Comparison of ENCODE assay signal across 8 cellular contexts in the genomic region with DNA sequence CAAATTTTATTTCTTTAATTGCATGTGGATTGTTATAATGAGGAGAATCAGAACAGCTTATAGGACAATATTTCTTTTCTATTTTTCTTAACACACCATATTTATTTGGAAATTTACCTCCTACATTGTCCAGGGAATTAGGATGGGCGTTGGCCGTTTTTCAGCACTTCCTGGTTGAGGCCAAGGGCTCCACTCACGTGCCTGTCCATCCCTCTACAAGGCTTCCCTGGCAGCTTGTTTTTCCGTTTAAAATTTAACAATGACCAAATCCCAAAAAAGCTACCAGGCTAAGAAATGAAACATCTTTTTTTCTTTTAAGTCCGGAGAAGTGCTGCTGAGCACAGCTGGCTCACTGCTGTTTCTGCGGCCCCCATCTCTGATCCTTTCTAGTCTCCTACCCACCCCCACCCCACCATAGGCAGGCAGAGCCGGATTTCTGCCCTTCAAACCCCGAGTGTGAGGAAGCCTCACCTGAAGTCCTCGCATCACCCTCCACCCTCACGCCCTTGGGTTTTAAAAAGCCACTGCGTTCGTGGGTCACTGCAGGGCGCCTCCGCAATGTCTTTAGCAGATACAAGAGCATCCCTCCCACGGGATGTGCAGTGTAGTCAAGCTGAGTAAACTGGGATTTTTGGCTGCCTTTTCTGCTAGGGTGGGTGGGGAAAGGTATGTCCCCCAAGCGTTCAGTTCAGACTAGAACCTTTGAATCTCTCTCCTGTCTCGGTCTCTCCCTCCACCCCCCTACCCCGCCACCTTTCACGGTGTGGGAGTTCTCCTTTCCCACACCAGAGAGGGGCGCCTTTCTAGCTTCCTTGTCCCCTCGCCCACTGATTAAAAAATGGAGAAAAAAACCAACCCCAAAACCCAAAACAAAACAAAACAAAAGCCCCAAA. TPM values are rescaled to one million over a fixed set of nuclear protein-coding genes. Genes with fewer than 3 reads are reported as not detected.
DNase-seq lines count a peak whose midpoint lies in the region; ATAC-seq lines count a peak whose summit lies in the region.

No MANE protein-coding gene starts in this region.

- peak overlapping the region; percentile 40 for H3K4me3 ChIP-seq in neuron (ENCODE audit: low read length)
- no peak overlapping the region for H3K4me3 ChIP-seq in Karpas-422 (ENCODE audit: low read length)

- peak overlapping the region; percentile 93 for H3K27ac Mint-ChIP-seq in activated CD4-positive, alpha-beta T cell treated with anti-CD3 and anti-CD28 coated beads, Interleukin-2, amount 10 ng/mL, durations not matched to agents 24 days and 14 days

- intact Hi-C loops in activated CD4-positive, alpha-beta T cell treated with anti-CD3 and anti-CD28 coated beads, Interleukin-2, amount 10 ng/mL, durations not matched to agents 24 days and 14 days (cut with micrococcal nuclease), result loop anchor here (2.0 to 5.0 kb wide), 3 partner anchors 46 to 232 kb away; a partner anchor contains a TSS

- H3K27me3 Mint-ChIP-seq in activated CD4-positive, alpha-beta T cell treated with anti-CD3 and anti-CD28 coated beads, Interleukin-2, amount 10 ng/mL, durations not matched to agents 24 days and 14 days, result peaks cover 55% of the 10 kb centered on the region

- no peaks in the 10 kb centered on the region for H3K36me3 ChIP-seq in neuron (ENCODE audit: insufficient read depth, low read length)
- H3K36me3 ChIP-seq in Karpas-422 (ENCODE audit: insufficient read depth, low read length), result no peaks in the 10 kb centered on the region

- no peak overlapping the region for H3K27ac ChIP-seq in Karpas-422 (ENCODE audit: low read length)

- H3K9me2 ChIP-seq in Karpas-422 (replicated peaks; ENCODE audit: insufficient read depth, low read length), result no peaks in the 10 kb centered on the region

- H3K4me1 ChIP-seq in neuron (ENCODE audit: insufficient read depth, low read length) (peaks cover 4% of the 10 kb centered on the region), Karpas-422 (ENCODE audit: low read length) (no peaks in the 10 kb centered on the region)

- H4K20me1 ChIP-seq in Karpas-422 (ENCODE audit: insufficient read depth, low read depth, low read length), result no peaks in the 10 kb centered on the region

- no peak overlapping the region for H3K4me2 ChIP-seq in Karpas-422 (ENCODE audit: low read depth, low read length, poor library complexity, severe bottlenecking)

- DNase-seq in NOMO-1 (lab: John Stamatoyannopoulos, UW; ENCODE audit: unreplicated experiment in 2 of 2) (peak; percentile 52 to 56), NOMO-1 treated with dmso at 0.1 percent for 144 hours (lab: John Stamatoyannopoulos, UW; ENCODE audit: unreplicated experiment) (no peak), fibroblast of the conjunctiva (ENCODE audit: low read depth) (peak; percentile 43), Karpas-422 (no peak)
- peak; percentile 67 for DNase-seq in activated CD4-positive, alpha-beta T cell treated with anti-CD3 and anti-CD28 coated beads, Interleukin-2, amount 10 ng/mL, durations not matched to agents 24 days and 14 days

- H3K4me1 Mint-ChIP-seq in activated CD4-positive, alpha-beta T cell treated with anti-CD3 and anti-CD28 coated beads, Interleukin-2, amount 10 ng/mL, durations not matched to agents 24 days and 14 days, result peaks cover 13% of the 10 kb centered on the region

- H3K79me2 ChIP-seq in Karpas-422 (ENCODE audit: low read length), result no peaks in the 10 kb centered on the region

- H3K9me3 Mint-ChIP-seq in activated CD4-positive, alpha-beta T cell treated with anti-CD3 and anti-CD28 coated beads, Interleukin-2, amount 10 ng/mL, durations not matched to agents 24 days and 14 days, result peaks cover 7% of the 10 kb centered on the region

- H3K36me3 Mint-ChIP-seq in activated CD4-positive, alpha-beta T cell treated with anti-CD3 and anti-CD28 coated beads, Interleukin-2, amount 10 ng/mL, durations not matched to agents 24 days and 14 days (ENCODE audit: low read depth), result peaks cover 2% of the 10 kb centered on the region

- no peaks in the 10 kb centered on the region for H3K9me3 ChIP-seq in neuron (ENCODE audit: low read length)
- H3K9me3 ChIP-seq in Karpas-422 (ENCODE audit: low read length), result no peaks in the 10 kb centered on the region

- H3K9ac ChIP-seq in Karpas-422 (ENCODE audit: low read length), result no peak overlapping the region

- peak overlapping the region; percentile 95 for H3K4me3 Mint-ChIP-seq in activated CD4-positive, alpha-beta T cell treated with anti-CD3 and anti-CD28 coated beads, Interleukin-2, amount 10 ng/mL, durations not matched to agents 24 days and 14 days

- ATAC-seq in HG02981 (IDR thresholded peaks at IDR 0.05; ENCODE audit: unreplicated experiment) (peak; percentile 12), GM21576 (IDR thresholded peaks at IDR 0.05; ENCODE audit: unreplicated experiment) (no peak)

- H2AFZ ChIP-seq in neuron (ENCODE audit: low read depth, low read length), result no peak overlapping the region
- H2AFZ ChIP-seq in Karpas-422 (ENCODE audit: low read length), result no peak overlapping the region

- peaks cover 47% of the 10 kb centered on the region for H3K27me3 ChIP-seq in neuron (ENCODE audit: insufficient read depth, low read length)
- H3K27me3 ChIP-seq in Karpas-422 (ENCODE audit: low read length), result no peaks in the 10 kb centered on the region

RNA-seq across cellular contexts. Expression of a gene that starts 0.8 kb away (rescaled TPM):
- 4.4 and 5.2 TPM in 2 replicates for total RNA-seq in activated CD4-positive, alpha-beta T cell treated with anti-CD3 and anti-CD28 coated beads, Interleukin-2, amount 10 ng/mL, durations not matched to agents 24 days and 14 days
- not detected in 2 replicates for total RNA-seq in Karpas-422 (2014; rRNA removed; shearing (Covaris generic); ENCODE audit: low replicate concordance)

Comparison
In these comparisons a context has a peak if more than half of its experiments do, and no peak if none do; other contexts are left out.
1. DNase-seq: peak in NOMO-1 (2 of 2), activated CD4-positive, alpha-beta T cell treated with anti-CD3 and anti-CD28 coated beads, Interleukin-2, amount 10 ng/mL, durations not matched to agents 24 days and 14 days (single experiment) and fibroblast of the conjunctiva (single experiment); none in NOMO-1 treated with dmso at 0.1 percent for 144 hours (single experiment) and Karpas-422 (single experiment).